ENCODE assay signal across 1 cellular context in the genomic region with DNA sequence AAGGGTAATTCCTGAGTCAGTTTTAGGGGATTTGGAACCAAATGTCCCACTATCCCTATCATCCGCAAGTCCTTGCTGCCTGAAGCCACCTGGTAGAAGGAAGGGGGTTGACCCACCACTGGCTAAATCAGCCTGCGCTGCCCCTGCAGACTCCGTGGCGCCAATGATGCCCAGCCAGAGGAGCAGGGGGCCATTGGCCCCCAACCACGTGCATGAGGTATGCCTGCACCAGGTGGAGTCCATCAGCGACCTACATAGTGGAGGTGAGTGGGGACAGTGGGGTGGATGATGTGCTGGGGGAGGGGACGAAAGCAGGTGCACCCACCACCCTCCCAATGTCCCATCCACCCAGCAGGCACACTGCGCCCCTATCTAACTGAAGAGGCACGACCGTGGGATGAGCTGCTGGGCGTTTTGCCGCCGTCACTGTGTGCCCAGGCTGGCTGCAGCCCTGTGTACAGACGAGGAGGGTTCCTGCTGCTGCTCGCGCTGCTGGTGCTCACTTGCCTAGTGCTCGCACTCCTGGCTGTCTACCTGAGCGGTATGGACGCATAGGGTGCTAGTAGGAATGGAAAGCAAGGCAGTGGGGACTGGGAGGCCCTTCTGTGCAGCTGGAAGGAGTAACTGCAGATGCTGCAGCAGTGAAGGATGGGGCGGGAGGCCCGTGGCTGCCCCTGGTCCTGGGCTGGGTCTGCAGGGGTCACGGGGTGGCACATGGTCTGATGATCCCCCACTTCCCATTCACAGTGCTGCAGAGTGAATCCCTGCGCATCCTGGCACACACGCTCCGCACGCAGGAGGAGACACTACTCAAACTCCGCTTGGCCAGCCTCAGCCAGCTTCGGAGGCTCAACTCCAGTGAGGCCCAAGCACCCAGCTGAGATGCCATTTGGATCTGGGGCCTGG.
TF ChIP-seq lines count a peak whose summit lies in the region.

No MANE protein-coding gene starts in this region.

TF ChIP-seq in GM12878, 131 proteins besides CTCF, POLR2A, EP300 and RAD21:
- TF ChIP-seq, protein P1, sequence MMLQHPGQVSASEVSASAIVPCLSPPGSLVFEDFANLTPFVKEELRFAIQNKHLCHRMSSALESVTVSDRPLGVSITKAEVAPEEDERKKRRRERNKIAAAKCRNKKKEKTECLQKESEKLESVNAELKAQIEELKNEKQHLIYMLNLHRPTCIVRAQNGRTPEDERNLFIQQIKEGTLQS (IDR thresholded peaks at IDR 0.05; ENCODE audit: borderline replicate concordance, extremely low read depth, low read depth, low read length) = no peak
- TF ChIP-seq, protein P2, sequence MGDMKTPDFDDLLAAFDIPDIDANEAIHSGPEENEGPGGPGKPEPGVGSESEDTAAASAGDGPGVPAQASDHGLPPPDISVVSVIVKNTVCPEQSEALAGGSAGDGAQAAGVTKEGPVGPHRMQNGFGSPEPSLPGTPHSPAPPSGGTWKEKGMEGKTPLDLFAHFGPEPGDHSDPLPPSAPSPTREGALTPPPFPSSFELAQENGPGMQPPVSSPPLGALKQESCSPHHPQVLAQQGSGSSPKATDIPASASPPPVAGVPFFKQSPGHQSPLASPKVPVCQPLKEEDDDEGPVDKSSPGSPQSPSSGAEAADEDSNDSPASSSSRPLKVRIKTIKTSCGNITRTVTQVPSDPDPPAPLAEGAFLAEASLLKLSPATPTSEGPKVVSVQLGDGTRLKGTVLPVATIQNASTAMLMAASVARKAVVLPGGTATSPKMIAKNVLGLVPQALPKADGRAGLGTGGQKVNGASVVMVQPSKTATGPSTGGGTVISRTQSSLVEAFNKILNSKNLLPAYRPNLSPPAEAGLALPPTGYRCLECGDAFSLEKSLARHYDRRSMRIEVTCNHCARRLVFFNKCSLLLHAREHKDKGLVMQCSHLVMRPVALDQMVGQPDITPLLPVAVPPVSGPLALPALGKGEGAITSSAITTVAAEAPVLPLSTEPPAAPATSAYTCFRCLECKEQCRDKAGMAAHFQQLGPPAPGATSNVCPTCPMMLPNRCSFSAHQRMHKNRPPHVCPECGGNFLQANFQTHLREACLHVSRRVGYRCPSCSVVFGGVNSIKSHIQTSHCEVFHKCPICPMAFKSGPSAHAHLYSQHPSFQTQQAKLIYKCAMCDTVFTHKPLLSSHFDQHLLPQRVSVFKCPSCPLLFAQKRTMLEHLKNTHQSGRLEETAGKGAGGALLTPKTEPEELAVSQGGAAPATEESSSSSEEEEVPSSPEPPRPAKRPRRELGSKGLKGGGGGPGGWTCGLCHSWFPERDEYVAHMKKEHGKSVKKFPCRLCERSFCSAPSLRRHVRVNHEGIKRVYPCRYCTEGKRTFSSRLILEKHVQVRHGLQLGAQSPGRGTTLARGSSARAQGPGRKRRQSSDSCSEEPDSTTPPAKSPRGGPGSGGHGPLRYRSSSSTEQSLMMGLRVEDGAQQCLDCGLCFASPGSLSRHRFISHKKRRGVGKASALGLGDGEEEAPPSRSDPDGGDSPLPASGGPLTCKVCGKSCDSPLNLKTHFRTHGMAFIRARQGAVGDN (IDR thresholded peaks at IDR 0.05) = no peak
- no peak for TF ChIP-seq RELA (IDR thresholded peaks at IDR 0.05; ENCODE audit: borderline replicate concordance, partially characterized antibody)
- no peak for TF ChIP-seq POLR2AphosphoS5 (IDR thresholded peaks at IDR 0.05; ENCODE audit: low read length)
- TF ChIP-seq, protein P3, sequence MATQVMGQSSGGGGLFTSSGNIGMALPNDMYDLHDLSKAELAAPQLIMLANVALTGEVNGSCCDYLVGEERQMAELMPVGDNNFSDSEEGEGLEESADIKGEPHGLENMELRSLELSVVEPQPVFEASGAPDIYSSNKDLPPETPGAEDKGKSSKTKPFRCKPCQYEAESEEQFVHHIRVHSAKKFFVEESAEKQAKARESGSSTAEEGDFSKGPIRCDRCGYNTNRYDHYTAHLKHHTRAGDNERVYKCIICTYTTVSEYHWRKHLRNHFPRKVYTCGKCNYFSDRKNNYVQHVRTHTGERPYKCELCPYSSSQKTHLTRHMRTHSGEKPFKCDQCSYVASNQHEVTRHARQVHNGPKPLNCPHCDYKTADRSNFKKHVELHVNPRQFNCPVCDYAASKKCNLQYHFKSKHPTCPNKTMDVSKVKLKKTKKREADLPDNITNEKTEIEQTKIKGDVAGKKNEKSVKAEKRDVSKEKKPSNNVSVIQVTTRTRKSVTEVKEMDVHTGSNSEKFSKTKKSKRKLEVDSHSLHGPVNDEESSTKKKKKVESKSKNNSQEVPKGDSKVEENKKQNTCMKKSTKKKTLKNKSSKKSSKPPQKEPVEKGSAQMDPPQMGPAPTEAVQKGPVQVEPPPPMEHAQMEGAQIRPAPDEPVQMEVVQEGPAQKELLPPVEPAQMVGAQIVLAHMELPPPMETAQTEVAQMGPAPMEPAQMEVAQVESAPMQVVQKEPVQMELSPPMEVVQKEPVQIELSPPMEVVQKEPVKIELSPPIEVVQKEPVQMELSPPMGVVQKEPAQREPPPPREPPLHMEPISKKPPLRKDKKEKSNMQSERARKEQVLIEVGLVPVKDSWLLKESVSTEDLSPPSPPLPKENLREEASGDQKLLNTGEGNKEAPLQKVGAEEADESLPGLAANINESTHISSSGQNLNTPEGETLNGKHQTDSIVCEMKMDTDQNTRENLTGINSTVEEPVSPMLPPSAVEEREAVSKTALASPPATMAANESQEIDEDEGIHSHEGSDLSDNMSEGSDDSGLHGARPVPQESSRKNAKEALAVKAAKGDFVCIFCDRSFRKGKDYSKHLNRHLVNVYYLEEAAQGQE (IDR thresholded peaks at IDR 0.05; ENCODE audit: low read depth, low read length) = no peak
- no peak for TF ChIP-seq RAD51 (IDR thresholded peaks at IDR 0.05)
- TF ChIP-seq SMC3 (IDR thresholded peaks at IDR 0.05; ENCODE audit: borderline replicate concordance, low read length) = no peak
- TF ChIP-seq ZBTB11 (CRISPR knock-in tag; IDR thresholded peaks at IDR 0.05) = no peak
- no peak for TF ChIP-seq ZNF622 (IDR thresholded peaks at IDR 0.05)
- no peak for TF ChIP-seq PAX5 (IDR thresholded peaks at IDR 0.05; ENCODE audit: borderline replicate concordance, low read depth, low read length)
- TF ChIP-seq ZNF217 (IDR thresholded peaks at IDR 0.05) = no peak
- no peak for TF ChIP-seq MEF2B (IDR thresholded peaks at IDR 0.05; ENCODE audit: partially characterized antibody, poor library complexity, severe bottlenecking)
- TF ChIP-seq MYB (IDR thresholded peaks at IDR 0.05; ENCODE audit: borderline replicate concordance, low read depth, low read length) = no peak
- no peak for TF ChIP-seq STAT3 (IDR thresholded peaks at IDR 0.05; ENCODE audit: low read depth, low read length)
- TF ChIP-seq BMI1 (IDR thresholded peaks at IDR 0.05; ENCODE audit: borderline replicate concordance) = no peak
- TF ChIP-seq TBL1XR1 (IDR thresholded peaks at IDR 0.05; ENCODE audit: low read depth, low read length) = no peak
- no peak for TF ChIP-seq SKIL (IDR thresholded peaks at IDR 0.05; ENCODE audit: low read depth, poor library complexity, severe bottlenecking)
